ENCODE assay signal across 25 cellular contexts in genomic region chr7:28779929-28780328, GRCh38.
"Had no signal": no experiment of that assay in that cellular context is flagged by ENCODE, and none has a peak within 500 bp of the region (broad histone marks: within the 10 kb centered on the region; RNA-seq: fewer than 3 reads in every experiment).

No MANE protein-coding gene starts in this region.

- H3K36me3 ChIP-seq: brain microvascular endothelial cell, esophagus muscularis mucosa, gastroesophageal sphincter had no signal

- H3K27me3 ChIP-seq: brain microvascular endothelial cell, esophagus muscularis mucosa, gastroesophageal sphincter had no signal

- H3K36me3 Mint-ChIP-seq: activated CD4-positive, alpha-beta memory T cell treated with anti-CD3 and anti-CD28 coated beads for 36 hours; activated CD8-positive, alpha-beta memory T cell treated with anti-CD3 and anti-CD28 coated beads, Interleukin-2, amount 10 ng/mL, durations not matched to agents 7 days and 5 days; activated naive CD8-positive, alpha-beta T cell had no signal

- H3K9me3 ChIP-seq: esophagus muscularis mucosa, gastroesophageal sphincter had no signal

- H3K27me3 Mint-ChIP-seq: activated CD4-positive, alpha-beta T cell treated with anti-CD3 and anti-CD28 coated beads, Interleukin-2, amount 10 ng/mL, durations not matched to agents 24 days and 14 days; activated CD8-positive, alpha-beta memory T cell treated with anti-CD3 and anti-CD28 coated beads, Interleukin-2, amount 10 ng/mL, durations not matched to agents 7 days and 5 days; activated naive CD8-positive, alpha-beta T cell had no signal

- DNase-seq: activated CD4-positive, alpha-beta memory T cell treated with anti-CD3 and anti-CD28 coated beads for 36 hours; activated CD4-positive, alpha-beta T cell treated with anti-CD3 and anti-CD28 coated beads for 36 hours; activated CD4-positive, alpha-beta T cell treated with anti-CD3 and anti-CD28 coated beads, Interleukin-2, amount 10 ng/mL, durations not matched to agents 24 days and 14 days; activated CD4-positive, CD25-positive, alpha-beta regulatory T cell; activated CD4-positive, CD25-positive, alpha-beta regulatory T cell treated with anti-CD3 and anti-CD28 coated beads, Interleukin-2, amount 50 U/mL, for 72 hours; activated CD8-positive, alpha-beta memory T cell treated with anti-CD3 and anti-CD28 coated beads, Interleukin-2, amount 10 ng/mL, durations not matched to agents 7 days and 5 days; activated CD8-positive, alpha-beta memory T cell treated with anti-CD3 and anti-CD28 coated beads, Interleukin-2, amount 50 U/mL, for 4 hours; activated CD8-positive, alpha-beta T cell treated with anti-CD3 and anti-CD28 coated beads, Interleukin-2, amount 10 ng/mL, durations not matched to agents 7 days and 5 days; activated gamma-delta T cell; activated naive CD4-positive, alpha-beta T cell treated with anti-CD3 and anti-CD28 coated beads, Interleukin-2, amount 50 U/mL, for 16 hours; activated naive CD4-positive, alpha-beta T cell treated with Interleukin-2 at 50 U/mL for 16 hours; activated T-cell treated with anti-CD3 and anti-CD28 coated beads, Interleukin-2, amount 50 U/mL, for 24 hours; activated T-cell treated with anti-CD3 and anti-CD28 coated beads, Interleukin-2, amount 50 U/mL, for 72 hours; amniotic stem cell; anterior cingulate cortex; brain microvascular endothelial cell; caudate nucleus; cortex of kidney; effector memory CD4-positive, alpha-beta T cell; endodermal cell; foreskin melanocyte; T-helper 2 cell had no signal

- ATAC-seq: activated CD4-positive, alpha-beta T cell treated with anti-CD3 and anti-CD28 coated beads for 36 hours; activated CD8-positive, alpha-beta memory T cell treated with anti-CD3 and anti-CD28 coated beads, Interleukin-2, amount 10 ng/mL, durations not matched to agents 7 days and 5 days; activated CD8-positive, alpha-beta T cell treated with anti-CD3 and anti-CD28 coated beads, Interleukin-2, amount 10 ng/mL, durations not matched to agents 7 days and 5 days; activated T-cell treated with anti-CD3 and anti-CD28 coated beads, Interleukin-2, amount 50 U/mL, for 72 hours; gastroesophageal sphincter had no signal

- H3K4me3 ChIP-seq: esophagus muscularis mucosa, gastroesophageal sphincter had no signal

- H3K4me3 Mint-ChIP-seq: activated CD4-positive, alpha-beta memory T cell treated with anti-CD3 and anti-CD28 coated beads for 36 hours; activated CD4-positive, alpha-beta T cell treated with anti-CD3 and anti-CD28 coated beads for 36 hours; activated CD4-positive, alpha-beta T cell treated with anti-CD3 and anti-CD28 coated beads, Interleukin-2, amount 10 ng/mL, durations not matched to agents 24 days and 14 days; activated CD8-positive, alpha-beta memory T cell treated with anti-CD3 and anti-CD28 coated beads, Interleukin-2, amount 10 ng/mL, durations not matched to agents 7 days and 5 days; activated CD8-positive, alpha-beta T cell treated with anti-CD3 and anti-CD28 coated beads, Interleukin-2, amount 10 ng/mL, durations not matched to agents 7 days and 5 days; activated naive CD8-positive, alpha-beta T cell; activated T-cell treated with anti-CD3 and anti-CD28 coated beads, Interleukin-2, amount 50 U/mL, for 24 hours; activated T-cell treated with anti-CD3 and anti-CD28 coated beads, Interleukin-2, amount 50 U/mL, for 72 hours; endodermal cell had no signal

- H3K4me1 Mint-ChIP-seq: activated CD4-positive, alpha-beta T cell treated with anti-CD3 and anti-CD28 coated beads for 36 hours; activated CD4-positive, alpha-beta T cell treated with anti-CD3 and anti-CD28 coated beads, Interleukin-2, amount 10 ng/mL, durations not matched to agents 24 days and 14 days; activated CD8-positive, alpha-beta memory T cell treated with anti-CD3 and anti-CD28 coated beads, Interleukin-2, amount 10 ng/mL, durations not matched to agents 7 days and 5 days had no signal

- H3K27ac Mint-ChIP-seq: activated CD4-positive, alpha-beta memory T cell treated with anti-CD3 and anti-CD28 coated beads for 36 hours; activated CD4-positive, alpha-beta T cell treated with anti-CD3 and anti-CD28 coated beads for 36 hours; activated CD4-positive, alpha-beta T cell treated with anti-CD3 and anti-CD28 coated beads, Interleukin-2, amount 10 ng/mL, durations not matched to agents 24 days and 14 days; activated CD8-positive, alpha-beta memory T cell treated with anti-CD3 and anti-CD28 coated beads, Interleukin-2, amount 10 ng/mL, durations not matched to agents 7 days and 5 days; activated CD8-positive, alpha-beta T cell treated with anti-CD3 and anti-CD28 coated beads, Interleukin-2, amount 10 ng/mL, durations not matched to agents 7 days and 5 days; activated naive CD8-positive, alpha-beta T cell; activated T-cell treated with anti-CD3 and anti-CD28 coated beads, Interleukin-2, amount 50 U/mL, for 24 hours; activated T-cell treated with anti-CD3 and anti-CD28 coated beads, Interleukin-2, amount 50 U/mL, for 72 hours; endodermal cell had no signal

- H3K9me3 Mint-ChIP-seq: activated CD4-positive, alpha-beta memory T cell treated with anti-CD3 and anti-CD28 coated beads for 36 hours; activated CD4-positive, alpha-beta T cell treated with anti-CD3 and anti-CD28 coated beads, Interleukin-2, amount 10 ng/mL, durations not matched to agents 24 days and 14 days; activated T-cell treated with anti-CD3 and anti-CD28 coated beads, Interleukin-2, amount 50 U/mL, for 24 hours; endodermal cell had no signal

- H3K27ac ChIP-seq: brain microvascular endothelial cell, esophagus muscularis mucosa, gastroesophageal sphincter had no signal
